In genomic region chr13:35157143-35157755, GRCh38 we compare ENCODE assay signal across 8 cellular contexts.
DNase-seq lines count a peak whose midpoint lies in the region; ATAC-seq, FAIRE-seq and TF ChIP-seq lines count a peak whose summit lies in the region.

No MANE protein-coding gene starts in this region.

- no peak overlapping the region for H3K27ac Mint-ChIP-seq in osteocyte (ENCODE audit: unreplicated experiment)

- no peak overlapping the region for H3K4me3 Mint-ChIP-seq in osteocyte (ENCODE audit: unreplicated experiment)

- H3K9me3 Mint-ChIP-seq in osteocyte (ENCODE audit: unreplicated experiment), result no peaks in the 10 kb centered on the region

- peaks cover 2% of the 10 kb centered on the region for H3K4me1 Mint-ChIP-seq in osteocyte (ENCODE audit: unreplicated experiment)

- peak; percentile 86 for FAIRE-seq in TTC549 (lab: Jason Lieb, UNC)

- DNase-seq in stimulated activated CD4-positive, alpha-beta T cell treated with anti-CD3 and anti-CD28 coated beads, Interleukin-12 subunit alpha, Interleukin-12 subunit beta, amount 100 ng/mL, for 48 hours (ENCODE audit: low read depth in 2 of 3, low spot score in 1 of 3), result peak in 2 of 3 donors; percentile 3 to 26
- no peak for DNase-seq in stimulated activated CD4-positive, alpha-beta T cell treated with anti-CD3 and anti-CD28 coated beads, Interleukin-4, amount 100 ng/mL, for 4 hours
- DNase-seq in HCEC 1CT (peak; percentile 3), NCI-H1105 (lab: John Stamatoyannopoulos, UW) (peak; percentile 29), fibroblast of mammary gland (ENCODE audit: low read depth) (peak; percentile 65), osteocyte (ENCODE audit: extremely low spot score, unreplicated experiment) (no peak)

- no peak overlapping the region for H3K4me3 ChIP-seq in fibroblast of mammary gland (ENCODE audit: control insufficient read depth, low read depth, low read length)

- H3K36me3 Mint-ChIP-seq in osteocyte (ENCODE audit: unreplicated experiment), result no peaks in the 10 kb centered on the region

- peak; percentile 74 for TF ChIP-seq CTCF in fibroblast of mammary gland (conservative IDR thresholded peaks at IDR 0.05; ENCODE audit: control insufficient read depth, insufficient read depth, low read depth, low read length)
- peak; percentile 83 for TF ChIP-seq CTCF in osteocyte (IDR thresholded peaks at IDR 0.05)

- H3K27me3 Mint-ChIP-seq in osteocyte (ENCODE audit: unreplicated experiment), result no peaks in the 10 kb centered on the region

- no peak for ATAC-seq in HG02588 (IDR thresholded peaks at IDR 0.05; ENCODE audit: unreplicated experiment)

Comparison
In these comparisons a context has a peak if more than half of its experiments do, and no peak if none do; other contexts are left out.
1. DNase-seq: peak in stimulated activated CD4-positive, alpha-beta T cell treated with anti-CD3 and anti-CD28 coated beads, Interleukin-12 subunit alpha, Interleukin-12 subunit beta, amount 100 ng/mL, for 48 hours (2 of 3), HCEC 1CT (single experiment), NCI-H1105 (single experiment) and fibroblast of mammary gland (single experiment); none in stimulated activated CD4-positive, alpha-beta T cell treated with anti-CD3 and anti-CD28 coated beads, Interleukin-4, amount 100 ng/mL, for 4 hours (0 of 2) and osteocyte (single experiment).